1 cellular context compared by ENCODE assay signal in genomic region chr16:10817514-10817913, GRCh38.
TF ChIP-seq lines count a peak whose summit lies in the region.

No MANE protein-coding gene starts in this region.

TF ChIP-seq in H1, 55 proteins besides CTCF, POLR2A, EP300 and RAD21:
- peak; percentile 86 for TF ChIP-seq KDM1A (IDR thresholded peaks at IDR 0.05; ENCODE audit: borderline replicate concordance, low read length)
- TF ChIP-seq RNF2 (IDR thresholded peaks at IDR 0.05; ENCODE audit: borderline replicate concordance, low read depth, low read length, missing control alignments, poor library complexity, severe bottlenecking), result no peak
- TF ChIP-seq NRF1 (IDR thresholded peaks at IDR 0.05; ENCODE audit: low read depth, low read length), result no peak
- no peak for TF ChIP-seq ATF2 (IDR thresholded peaks at IDR 0.05; ENCODE audit: low read length)
- no peak for TF ChIP-seq CREB1 (IDR thresholded peaks at IDR 0.05)
- TF ChIP-seq HDAC6 (IDR thresholded peaks at IDR 0.05; ENCODE audit: low read depth, low read length), result no peak
- no peak for TF ChIP-seq TAF1 (IDR thresholded peaks at IDR 0.05; ENCODE audit: low read depth, low read length)
- no peak for TF ChIP-seq TEAD4 (IDR thresholded peaks at IDR 0.05; ENCODE audit: low read depth, low read length)
- no peak for TF ChIP-seq RBBP5 (IDR thresholded peaks at IDR 0.05; ENCODE audit: borderline replicate concordance, low read depth, low read length)
- no peak for TF ChIP-seq SIX5 (IDR thresholded peaks at IDR 0.05; ENCODE audit: low read depth, low read length)
- TF ChIP-seq HDAC2 (IDR thresholded peaks at IDR 0.05; ENCODE audit: borderline replicate concordance in 1 of 2, low read depth in 2 of 2, low read length in 2 of 2), result peak in 1 of 2 experiments; percentile 88; a peak in 1 of 4 replicates
